In genomic region chr4:25330905-25331816, GRCh38 we compare ENCODE assay signal across 9 cellular contexts. TPM values are rescaled to one million over a fixed set of nuclear protein-coding genes. Genes with fewer than 3 reads are reported as not detected.
DNase-seq lines count a peak whose midpoint lies in the region; ATAC-seq, FAIRE-seq and TF ChIP-seq lines count a peak whose summit lies in the region.
"Had no signal": no experiment of that assay in that cellular context is flagged by ENCODE, and none has a peak within 500 bp of the region (broad histone marks: within the 10 kb centered on the region; RNA-seq: fewer than 3 reads in every experiment).

No MANE protein-coding gene starts in this region.

- no peaks in the 10 kb centered on the region; the same call in 1 of the 2 replicates for H4K20me1 ChIP-seq in GM23338 (replicated peaks; ENCODE audit: insufficient read depth)

- DNase-seq in activated naive CD4-positive, alpha-beta T cell treated with anti-CD3 and anti-CD28 coated beads for 36 hours: no peak
- no peak for DNase-seq in activated naive CD4-positive, alpha-beta T cell treated with anti-CD3 and anti-CD28 coated beads, Interleukin-2, amount 50 U/mL, for 16 hours
- peak; percentile 18 for DNase-seq in choroid plexus epithelial cell (ENCODE audit: low read depth)
- DNase-seq in vagina (ENCODE audit: extremely low spot score in 2 of 2): no peak
- no peak for DNase-seq in GM23338 (ENCODE audit: low spot score)
- DNase-seq in H54 (ENCODE audit: insufficient read length, low spot score): no peak

- TF ChIP-seq POLR2A in vagina (IDR thresholded peaks at IDR 0.05) (no peak), H54 (IDR thresholded peaks at IDR 0.05; ENCODE audit: low read depth, low read length) (no peak)

- H3K27me3 ChIP-seq in vagina (no peaks in the 10 kb centered on the region), GM23338 (ENCODE audit: insufficient read depth) (no peaks in the 10 kb centered on the region)

- peak; percentile 85 for ATAC-seq in HG03095 (IDR thresholded peaks at IDR 0.05; ENCODE audit: unreplicated experiment)
- no peak for ATAC-seq in GM23338
- no peak for ATAC-seq in GM18519 (IDR thresholded peaks at IDR 0.05; ENCODE audit: low FRiP score, unreplicated experiment)

- no peaks in the 10 kb centered on the region for H3K27me3 Mint-ChIP-seq in activated naive CD4-positive, alpha-beta T cell treated with anti-CD3 and anti-CD28 coated beads for 36 hours (ENCODE audit: low read depth)
- no peaks in the 10 kb centered on the region for H3K27me3 Mint-ChIP-seq in GM23338 (ENCODE audit: insufficient read depth, low read depth, poor library complexity)

- H3K36me3 ChIP-seq in vagina (peaks cover 0 to 3% of the 10 kb centered on the region in 2 donors), GM23338 (ENCODE audit: insufficient read depth) (no peaks in the 10 kb centered on the region; the same call in 1 of the 2 replicates)

- H3K4me2 ChIP-seq in GM23338: no peak overlapping the region

- peak overlapping the region; percentile 53 for H3K4me3 Mint-ChIP-seq in activated naive CD4-positive, alpha-beta T cell treated with anti-CD3 and anti-CD28 coated beads for 36 hours
- H3K4me3 Mint-ChIP-seq in GM23338: no peak overlapping the region

- peak overlapping the region; percentile 62 for H3K27ac Mint-ChIP-seq in activated naive CD4-positive, alpha-beta T cell treated with anti-CD3 and anti-CD28 coated beads for 36 hours
- no peak overlapping the region for H3K27ac Mint-ChIP-seq in GM23338

- FAIRE-seq in H54 (lab: Jason Lieb, UNC): no peak
- FAIRE-seq: K562 had no signal

- no peaks in the 10 kb centered on the region for H3K9me3 ChIP-seq in vagina

- H2AFZ ChIP-seq in GM23338: no peak overlapping the region

- H3K9me3 Mint-ChIP-seq in activated naive CD4-positive, alpha-beta T cell treated with anti-CD3 and anti-CD28 coated beads for 36 hours: no peaks in the 10 kb centered on the region
- no peaks in the 10 kb centered on the region; the same call in 2 of the 3 replicates for H3K9me3 Mint-ChIP-seq in GM23338

- H3K27ac ChIP-seq in vagina (peak overlapping the region; percentile 56), GM23338 (ENCODE audit: low read depth) (no peak overlapping the region)

- H3K36me3 Mint-ChIP-seq in activated naive CD4-positive, alpha-beta T cell treated with anti-CD3 and anti-CD28 coated beads for 36 hours (ENCODE audit: low read depth): peaks cover 10% of the 10 kb centered on the region
- no peaks in the 10 kb centered on the region for H3K36me3 Mint-ChIP-seq in GM23338 (ENCODE audit: low read depth)

- H3K79me2 ChIP-seq in GM23338 (replicated peaks; ENCODE audit: insufficient read depth): no peaks in the 10 kb centered on the region

- CTCF ChIA-PET in activated naive CD4-positive, alpha-beta T cell treated with anti-CD3 and anti-CD28 coated beads for 36 hours (lab: Charles Lee): interaction anchor here (0.8 to 3.8 kb wide), 7 partner anchors 12 to 98 kb away, joined by 3 to 32 read pairs (median 3); partner anchors contain the start of genes PI4K2B and ZCCHC4

- H3K4me1 ChIP-seq in vagina (no peaks in the 10 kb centered on the region), GM23338 (ENCODE audit: insufficient read depth) (no peaks in the 10 kb centered on the region)

- peaks cover 17% of the 10 kb centered on the region for H3K4me1 Mint-ChIP-seq in activated naive CD4-positive, alpha-beta T cell treated with anti-CD3 and anti-CD28 coated beads for 36 hours (ENCODE audit: low read depth)
- no peaks in the 10 kb centered on the region for H3K4me1 Mint-ChIP-seq in GM23338

- intact Hi-C loops in activated naive CD4-positive, alpha-beta T cell treated with anti-CD3 and anti-CD28 coated beads for 36 hours (cut with micrococcal nuclease): loop anchor here (1.0 kb wide), 1 partner anchor 10 kb away; no protein-coding TSS in a partner anchor
- intact Hi-C loops in vagina (cut with DNase I): no loop called here

- H3K4me3 ChIP-seq in choroid plexus epithelial cell (ENCODE audit: low read depth, low read length) (no peak overlapping the region), vagina (peak overlapping the region; percentile 20 to 22), GM23338 (no peak overlapping the region)
- H3K4me3 ChIP-seq: K562 had no signal

- TF ChIP-seq CTCF in choroid plexus epithelial cell (conservative IDR thresholded peaks at IDR 0.05; ENCODE audit: low read depth, low read length) (no peak), vagina (IDR thresholded peaks at IDR 0.05) (no peak), GM23338 (conservative IDR thresholded peaks at IDR 0.05; ENCODE audit: low read depth in 2 of 2) (no peak)

- H3F3A ChIP-seq in GM23338 (replicated peaks; ENCODE audit: low read depth): no peaks in the 10 kb centered on the region

- no peaks in the 10 kb centered on the region for H3K9me2 ChIP-seq in GM23338 (ENCODE audit: insufficient read depth)

TF ChIP-seq in GM23338, 12 proteins besides CTCF, POLR2A, EP300 and RAD21 (continues in another document):
- TF ChIP-seq ZNF331 (CRISPR knock-in tag; IDR thresholded peaks at IDR 0.05; ENCODE audit: low read depth): no peak
- TF ChIP-seq ETS1 (IDR thresholded peaks at IDR 0.05): no peak
- TF ChIP-seq NANOG (IDR thresholded peaks at IDR 0.05; ENCODE audit: borderline replicate concordance): no peak
- TF ChIP-seq ZNF114 (CRISPR knock-in tag; IDR thresholded peaks at IDR 0.05): no peak

RNA-seq across cellular contexts. Expression of gene ZCCHC4, which starts 18.6 kb away (rescaled TPM):
- total RNA-seq in activated naive CD4-positive, alpha-beta T cell treated with anti-CD3 and anti-CD28 coated beads for 36 hours: 10 to 100 TPM; 10.5 to 11.9 TPM
- total RNA-seq in vagina: 14.2 TPM
- total RNA-seq in GM23338 (2014; rRNA removed; shearing (Covaris generic)): 17.9 and 22.4 TPM in 2 replicates
- polyA plus RNA-seq in GM23338 (2016; fragmentation: Nextera tagmentation; extraction: Ambion mirVana): 8.7 and 11.3 TPM in 2 replicates

RNA-seq across cellular contexts. Expression of gene ANAPC4, which starts 45.9 kb away (rescaled TPM):
- 10 to 100 TPM; 23.1 to 27.3 TPM for total RNA-seq in activated naive CD4-positive, alpha-beta T cell treated with anti-CD3 and anti-CD28 coated beads for 36 hours
- 33.6 TPM for total RNA-seq in vagina
- total RNA-seq in GM23338 (2014; rRNA removed; shearing (Covaris generic)): 44.6 and 46.2 TPM in 2 replicates
- 25.0 and 34.3 TPM in 2 replicates for polyA plus RNA-seq in GM23338 (2016; fragmentation: Nextera tagmentation; extraction: Ambion mirVana)

Comparison
In these comparisons a context has a peak if more than half of its experiments do, and no peak if none do; other contexts are left out.
1. H3K4me3 ChIP-seq: peak in vagina (2 of 2); none in choroid plexus epithelial cell (single experiment) and GM23338 (single experiment).